In genomic region chr9:94623253-94623652, GRCh38 we compare ENCODE assay signal across 10 cellular contexts. TPM values are rescaled to one million over a fixed set of nuclear protein-coding genes. Genes with fewer than 3 reads are reported as not detected.
DNase-seq lines count a peak whose midpoint lies in the region; ATAC-seq and TF ChIP-seq lines count a peak whose summit lies in the region.
"Had no signal": no experiment of that assay in that cellular context is flagged by ENCODE, and none has a peak within 500 bp of the region (broad histone marks: within the 10 kb centered on the region; RNA-seq: fewer than 3 reads in every experiment).

No MANE protein-coding gene starts in this region.

- no peak overlapping the region for H3K27ac Mint-ChIP-seq in activated CD4-positive, alpha-beta memory T cell treated with anti-CD3 and anti-CD28 coated beads, Interleukin-2, amount 10 ng/mL, durations not matched to agents 7 days and 5 days

- H3K36me3 ChIP-seq in GM06990 (ENCODE audit: control insufficient read depth, insufficient read depth, low read length) = no peaks in the 10 kb centered on the region
- H3K36me3 ChIP-seq: tibial artery had no signal

- no peaks in the 10 kb centered on the region for H3K36me3 Mint-ChIP-seq in activated CD4-positive, alpha-beta memory T cell treated with anti-CD3 and anti-CD28 coated beads, Interleukin-2, amount 10 ng/mL, durations not matched to agents 7 days and 5 days (ENCODE audit: low read depth)

- peaks cover 2% of the 10 kb centered on the region for H3K27me3 Mint-ChIP-seq in activated CD4-positive, alpha-beta memory T cell treated with anti-CD3 and anti-CD28 coated beads, Interleukin-2, amount 10 ng/mL, durations not matched to agents 7 days and 5 days

- no peak overlapping the region for H3K4me3 ChIP-seq in GM06990 (replicated peaks; ENCODE audit: low read depth, low read length)
- H3K4me3 ChIP-seq: tibial artery had no signal

- DNase-seq in GM06990 (ENCODE audit: extremely low read depth, insufficient read length) (peak; percentile 25), HuH-7.5 (ENCODE audit: low spot score) (peak; percentile 73), lung microvascular endothelial cell (ENCODE audit: low read depth in 2 of 2) (peak; percentile 21 to 56), midbrain (lab: John Stamatoyannopoulos, UW) (no peak)
- DNase-seq in activated CD4-positive, alpha-beta memory T cell treated with anti-CD3 and anti-CD28 coated beads, Interleukin-2, amount 10 ng/mL, durations not matched to agents 7 days and 5 days = peak; percentile 33
- DNase-seq in effector CD8-positive, alpha-beta T cell (lab: John Stamatoyannopoulos, UW) = no peak

- H3K9me3 Mint-ChIP-seq in activated CD4-positive, alpha-beta memory T cell treated with anti-CD3 and anti-CD28 coated beads, Interleukin-2, amount 10 ng/mL, durations not matched to agents 7 days and 5 days = no peaks in the 10 kb centered on the region

- TF ChIP-seq CTCF in GM06990 (IDR thresholded peaks at IDR 0.05; ENCODE audit: insufficient read depth, low read length, poor library complexity, severe bottlenecking) = peak; percentile 78

- CTCF ChIA-PET in activated CD4-positive, alpha-beta memory T cell treated with anti-CD3 and anti-CD28 coated beads, Interleukin-2, amount 10 ng/mL, durations not matched to agents 7 days and 5 days (lab: Charles Lee) = no interaction called here

- H3K4me1 Mint-ChIP-seq in activated CD4-positive, alpha-beta memory T cell treated with anti-CD3 and anti-CD28 coated beads, Interleukin-2, amount 10 ng/mL, durations not matched to agents 7 days and 5 days = no peaks in the 10 kb centered on the region

- H3K27me3 ChIP-seq in GM06990 (replicated peaks; ENCODE audit: control insufficient read depth, insufficient read depth, low read length) = no peaks in the 10 kb centered on the region; the same call in none of the 2 replicates
- H3K27me3 ChIP-seq: tibial artery had no signal

- POLR2A ChIA-PET in activated CD4-positive, alpha-beta memory T cell treated with anti-CD3 and anti-CD28 coated beads, Interleukin-2, amount 10 ng/mL, durations not matched to agents 7 days and 5 days (lab: Charles Lee) = no interaction called here

- ATAC-seq in HG02610 (IDR thresholded peaks at IDR 0.05; ENCODE audit: unreplicated experiment) (no peak), HG03439 (IDR thresholded peaks at IDR 0.05; ENCODE audit: unreplicated experiment) (no peak)

- H3K4me3 Mint-ChIP-seq in activated CD4-positive, alpha-beta memory T cell treated with anti-CD3 and anti-CD28 coated beads, Interleukin-2, amount 10 ng/mL, durations not matched to agents 7 days and 5 days = no peak overlapping the region

RNA-seq across cellular contexts. Expression of gene FBP1, which starts 16.1 kb away (rescaled TPM):
- total RNA-seq in activated CD4-positive, alpha-beta memory T cell treated with anti-CD3 and anti-CD28 coated beads, Interleukin-2, amount 10 ng/mL, durations not matched to agents 7 days and 5 days = under 1 TPM; 0.40 to 0.65 TPM
- 0.44 TPM in 1 of 2 replicates, not detected in the other for total RNA-seq in lung microvascular endothelial cell

RNA-seq across cellular contexts. Expression of gene FBP2, which starts 29.6 kb away (rescaled TPM):
- not detected for total RNA-seq in activated CD4-positive, alpha-beta memory T cell treated with anti-CD3 and anti-CD28 coated beads, Interleukin-2, amount 10 ng/mL, durations not matched to agents 7 days and 5 days
- total RNA-seq in lung microvascular endothelial cell = not detected in 2 replicates
- total RNA-seq: T-helper 1 cell treated with Interleukin-12 subunit alpha and Interleukin-12 subunit beta and Interleukin-4 antibody, amounts not matched to agents 30 ng/mL and 1 ng/mL, for 36 hours had no signal

Comparison
In these comparisons a context has a peak if more than half of its experiments do, and no peak if none do; other contexts are left out.
1. DNase-seq: peak in GM06990 (single experiment), HuH-7.5 (single experiment), activated CD4-positive, alpha-beta memory T cell treated with anti-CD3 and anti-CD28 coated beads, Interleukin-2, amount 10 ng/mL, durations not matched to agents 7 days and 5 days (single experiment) and lung microvascular endothelial cell (2 of 2); none in midbrain (single experiment) and effector CD8-positive, alpha-beta T cell (single experiment).